Comparison of ENCODE assay signal across 9 cellular contexts in genomic region chr6:35240838-35241801, GRCh38. TPM values are rescaled to one million over a fixed set of nuclear protein-coding genes. Genes with fewer than 3 reads are reported as not detected.
DNase-seq lines count a peak whose midpoint lies in the region; ATAC-seq, FAIRE-seq and TF ChIP-seq lines count a peak whose summit lies in the region.
"Had no signal": no experiment of that assay in that cellular context is flagged by ENCODE, and none has a peak within 500 bp of the region (broad histone marks: within the 10 kb centered on the region; RNA-seq: fewer than 3 reads in every experiment).

No MANE protein-coding gene starts in this region.

- DNase-seq in NCI-H2081 (lab: John Stamatoyannopoulos, UW) (peak; percentile 58 to 71), NCI-H2081 treated with DMSO at 0.1 percent for 48 hours (lab: John Stamatoyannopoulos, UW) (no peak), NAMALWA (ENCODE audit: low spot score) (peak; percentile 77), T-helper 22 cell (ENCODE audit: low read depth) (peak; percentile 17), ascending aorta (ENCODE audit: low spot score in 2 of 2) (peak in 1 of 2 donors; percentile 86), hypothalamus (lab: John Stamatoyannopoulos, UW) (peak in 46 of 51 donors; percentile 10 to 82 (median 48)), small intestine (peak; percentile 74)

- no peak for FAIRE-seq in small intestine (lab: Jason Lieb, UNC)

- H3K9me3 ChIP-seq in ascending aorta, result no peaks in the 10 kb centered on the region
- H3K9me3 ChIP-seq in small intestine (ENCODE audit: control insufficient read depth, low read depth), result no peaks in the 10 kb centered on the region

- intact Hi-C loops in ascending aorta (cut with DNase I), result loop anchor here (1.0 to 2.0 kb wide), 2 partner anchors 95 to 254 kb away; no protein-coding TSS in a partner anchor

- H3K27ac ChIP-seq in ascending aorta, result peak overlapping the region; percentile 78 to 89
- H3K27ac ChIP-seq in small intestine (ENCODE audit: low read depth in 1 of 2, low read length in 1 of 2), result no peak overlapping the region
- H3K27ac ChIP-seq: BLaER1 treated with 17β-estradiol and CSF1 and Interleukin-3, amounts not matched to agents 10 nM and 100 nM had no signal

- H3K27me3 ChIP-seq in ascending aorta (no peaks in the 10 kb centered on the region), small intestine (ENCODE audit: control insufficient read depth in 2 of 2, insufficient read depth in 2 of 2, low read length in 2 of 2) (no peaks in the 10 kb centered on the region)
- H3K27me3 ChIP-seq: BLaER1 treated with 17β-estradiol and CSF1 and Interleukin-3, amounts not matched to agents 10 nM and 100 nM had no signal

- TF ChIP-seq CTCF in ascending aorta (IDR thresholded peaks at IDR 0.05), result peak; percentile 91 to 96 (median 93)

- 47% methylated on average over 12 of the region's 12 CpGs for WGBS in small intestine, 3 donors

- H3K4me3 ChIP-seq in ascending aorta, result no peak overlapping the region
- H3K4me3 ChIP-seq in small intestine (ENCODE audit: low read depth in 1 of 2, low read length in 2 of 2), result no peak overlapping the region
- H3K4me3 ChIP-seq: BLaER1 treated with 17β-estradiol and CSF1 and Interleukin-3, amounts not matched to agents 10 nM and 100 nM had no signal

- peaks cover 8 to 24% of the 10 kb centered on the region in 2 donors for H3K4me1 ChIP-seq in ascending aorta
- H3K4me1 ChIP-seq in small intestine (ENCODE audit: control insufficient read depth in 2 of 2, insufficient read depth in 1 of 2, low read depth in 1 of 2, low read length in 1 of 2), result no peaks in the 10 kb centered on the region

- H3K36me3 ChIP-seq in ascending aorta, result peaks cover 50 to 58% of the 10 kb centered on the region in 2 donors
- no peaks in the 10 kb centered on the region for H3K36me3 ChIP-seq in small intestine (ENCODE audit: control insufficient read depth in 2 of 2, insufficient read depth in 2 of 2, low read length in 2 of 2)

- ATAC-seq in GM19452 (IDR thresholded peaks at IDR 0.05; ENCODE audit: unreplicated experiment), result no peak

RNA-seq across cellular contexts. Expression of gene ZNF76, which starts 18.4 kb away (rescaled TPM):
- 55.7 TPM for total RNA-seq in ascending aorta
- polyA plus RNA-seq in small intestine, result 10 to 100 TPM; 16.2 to 24.8 (median 24.0) TPM

RNA-seq across cellular contexts. Expression of gene SCUBE3, which starts 27.4 kb away (rescaled TPM):
- total RNA-seq in ascending aorta, result 29.5 TPM
- polyA plus RNA-seq in small intestine, result under 1 TPM in 1 of 3 donors, not detected in 2; 0.12 TPM

RNA-seq across cellular contexts. Expression of gene DEF6, which starts 56.5 kb away (rescaled TPM):
- 20.1 TPM for total RNA-seq in ascending aorta
- polyA plus RNA-seq in small intestine, result 10 to 100 TPM in 1 of 3 donors, 1 to 10 TPM in 2; 4.7 to 16.2 (median 9.5) TPM

Comparison
In these comparisons a context has a peak if more than half of its experiments do, and no peak if none do; other contexts are left out.
1. H3K27ac ChIP-seq: peak in ascending aorta (2 of 2); none in small intestine (0 of 2).